1 cellular context compared by ENCODE assay signal in the genomic region with DNA sequence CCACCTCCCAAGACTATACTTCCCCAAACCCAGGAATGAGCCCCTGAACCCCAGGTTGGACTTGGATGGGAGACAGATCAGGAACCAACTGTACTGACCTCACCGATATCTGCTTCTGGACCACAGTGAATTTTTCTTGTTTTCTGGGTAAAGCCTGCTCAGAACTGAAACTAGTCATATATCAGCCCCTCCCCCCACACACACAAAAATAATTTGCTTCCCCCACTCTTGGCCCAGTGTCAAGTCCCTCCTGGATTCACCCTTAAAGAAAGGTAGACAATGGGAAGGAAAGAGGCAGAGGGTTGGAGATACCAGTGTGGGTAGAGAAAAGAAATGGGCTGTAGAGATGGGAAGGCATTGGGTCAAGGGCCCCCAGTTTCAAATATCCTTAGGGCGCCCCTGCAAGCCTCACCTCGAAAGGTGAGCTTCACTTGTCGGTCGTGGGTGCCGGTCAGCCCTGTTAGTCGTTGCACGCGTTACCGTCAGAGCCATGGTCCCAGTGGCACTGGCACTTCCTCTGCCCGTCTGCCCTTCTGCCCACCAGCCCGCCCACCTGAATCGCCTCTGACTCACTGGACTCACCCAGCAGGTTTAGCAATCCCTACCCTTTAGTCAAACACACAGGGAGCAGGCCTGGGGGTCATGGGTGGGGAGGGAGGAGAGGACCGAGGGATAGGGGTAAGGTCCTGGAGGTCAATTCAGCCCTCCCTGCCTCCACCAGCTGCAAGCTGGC.
TF ChIP-seq lines count a peak whose summit lies in the region.

No MANE protein-coding gene starts in this region.

TF ChIP-seq in HepG2, 621 proteins besides CTCF, POLR2A, EP300 and RAD21:
- TF ChIP-seq KLF16 (CRISPR knock-in tag; IDR thresholded peaks at IDR 0.05) (0 out of 4 replicates have a peak, but pooled peaks of 1 of the 2 experiments have one; percentile 24), HNRNPL (IDR thresholded peaks at IDR 0.05; ENCODE audit: low read depth, low read length) (peak; percentile 88)
- TF ChIP-seq, protein P1, sequence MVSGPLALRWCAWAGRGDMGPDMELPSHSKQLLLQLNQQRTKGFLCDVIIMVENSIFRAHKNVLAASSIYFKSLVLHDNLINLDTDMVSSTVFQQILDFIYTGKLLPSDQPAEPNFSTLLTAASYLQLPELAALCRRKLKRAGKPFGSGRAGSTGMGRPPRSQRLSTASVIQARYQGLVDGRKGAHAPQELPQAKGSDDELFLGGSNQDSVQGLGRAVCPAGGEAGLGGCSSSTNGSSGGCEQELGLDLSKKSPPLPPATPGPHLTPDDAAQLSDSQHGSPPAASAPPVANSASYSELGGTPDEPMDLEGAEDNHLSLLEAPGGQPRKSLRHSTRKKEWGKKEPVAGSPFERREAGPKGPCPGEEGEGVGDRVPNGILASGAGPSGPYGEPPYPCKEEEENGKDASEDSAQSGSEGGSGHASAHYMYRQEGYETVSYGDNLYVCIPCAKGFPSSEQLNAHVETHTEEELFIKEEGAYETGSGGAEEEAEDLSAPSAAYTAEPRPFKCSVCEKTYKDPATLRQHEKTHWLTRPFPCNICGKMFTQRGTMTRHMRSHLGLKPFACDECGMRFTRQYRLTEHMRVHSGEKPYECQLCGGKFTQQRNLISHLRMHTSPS (CRISPR knock-in tag; IDR thresholded peaks at IDR 0.05; ENCODE audit: low read depth), result peak; percentile 87
- TF ChIP-seq, protein P2, sequence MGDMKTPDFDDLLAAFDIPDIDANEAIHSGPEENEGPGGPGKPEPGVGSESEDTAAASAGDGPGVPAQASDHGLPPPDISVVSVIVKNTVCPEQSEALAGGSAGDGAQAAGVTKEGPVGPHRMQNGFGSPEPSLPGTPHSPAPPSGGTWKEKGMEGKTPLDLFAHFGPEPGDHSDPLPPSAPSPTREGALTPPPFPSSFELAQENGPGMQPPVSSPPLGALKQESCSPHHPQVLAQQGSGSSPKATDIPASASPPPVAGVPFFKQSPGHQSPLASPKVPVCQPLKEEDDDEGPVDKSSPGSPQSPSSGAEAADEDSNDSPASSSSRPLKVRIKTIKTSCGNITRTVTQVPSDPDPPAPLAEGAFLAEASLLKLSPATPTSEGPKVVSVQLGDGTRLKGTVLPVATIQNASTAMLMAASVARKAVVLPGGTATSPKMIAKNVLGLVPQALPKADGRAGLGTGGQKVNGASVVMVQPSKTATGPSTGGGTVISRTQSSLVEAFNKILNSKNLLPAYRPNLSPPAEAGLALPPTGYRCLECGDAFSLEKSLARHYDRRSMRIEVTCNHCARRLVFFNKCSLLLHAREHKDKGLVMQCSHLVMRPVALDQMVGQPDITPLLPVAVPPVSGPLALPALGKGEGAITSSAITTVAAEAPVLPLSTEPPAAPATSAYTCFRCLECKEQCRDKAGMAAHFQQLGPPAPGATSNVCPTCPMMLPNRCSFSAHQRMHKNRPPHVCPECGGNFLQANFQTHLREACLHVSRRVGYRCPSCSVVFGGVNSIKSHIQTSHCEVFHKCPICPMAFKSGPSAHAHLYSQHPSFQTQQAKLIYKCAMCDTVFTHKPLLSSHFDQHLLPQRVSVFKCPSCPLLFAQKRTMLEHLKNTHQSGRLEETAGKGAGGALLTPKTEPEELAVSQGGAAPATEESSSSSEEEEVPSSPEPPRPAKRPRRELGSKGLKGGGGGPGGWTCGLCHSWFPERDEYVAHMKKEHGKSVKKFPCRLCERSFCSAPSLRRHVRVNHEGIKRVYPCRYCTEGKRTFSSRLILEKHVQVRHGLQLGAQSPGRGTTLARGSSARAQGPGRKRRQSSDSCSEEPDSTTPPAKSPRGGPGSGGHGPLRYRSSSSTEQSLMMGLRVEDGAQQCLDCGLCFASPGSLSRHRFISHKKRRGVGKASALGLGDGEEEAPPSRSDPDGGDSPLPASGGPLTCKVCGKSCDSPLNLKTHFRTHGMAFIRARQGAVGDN (CRISPR knock-in tag; IDR thresholded peaks at IDR 0.05), result peak; percentile 37; the same call in 1 of the 2 replicates
- TF ChIP-seq, protein P3, sequence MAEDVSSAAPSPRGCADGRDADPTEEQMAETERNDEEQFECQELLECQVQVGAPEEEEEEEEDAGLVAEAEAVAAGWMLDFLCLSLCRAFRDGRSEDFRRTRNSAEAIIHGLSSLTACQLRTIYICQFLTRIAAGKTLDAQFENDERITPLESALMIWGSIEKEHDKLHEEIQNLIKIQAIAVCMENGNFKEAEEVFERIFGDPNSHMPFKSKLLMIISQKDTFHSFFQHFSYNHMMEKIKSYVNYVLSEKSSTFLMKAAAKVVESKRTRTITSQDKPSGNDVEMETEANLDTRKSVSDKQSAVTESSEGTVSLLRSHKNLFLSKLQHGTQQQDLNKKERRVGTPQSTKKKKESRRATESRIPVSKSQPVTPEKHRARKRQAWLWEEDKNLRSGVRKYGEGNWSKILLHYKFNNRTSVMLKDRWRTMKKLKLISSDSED (CRISPR knock-in tag; IDR thresholded peaks at IDR 0.05), result no peak
